In the genomic region with DNA sequence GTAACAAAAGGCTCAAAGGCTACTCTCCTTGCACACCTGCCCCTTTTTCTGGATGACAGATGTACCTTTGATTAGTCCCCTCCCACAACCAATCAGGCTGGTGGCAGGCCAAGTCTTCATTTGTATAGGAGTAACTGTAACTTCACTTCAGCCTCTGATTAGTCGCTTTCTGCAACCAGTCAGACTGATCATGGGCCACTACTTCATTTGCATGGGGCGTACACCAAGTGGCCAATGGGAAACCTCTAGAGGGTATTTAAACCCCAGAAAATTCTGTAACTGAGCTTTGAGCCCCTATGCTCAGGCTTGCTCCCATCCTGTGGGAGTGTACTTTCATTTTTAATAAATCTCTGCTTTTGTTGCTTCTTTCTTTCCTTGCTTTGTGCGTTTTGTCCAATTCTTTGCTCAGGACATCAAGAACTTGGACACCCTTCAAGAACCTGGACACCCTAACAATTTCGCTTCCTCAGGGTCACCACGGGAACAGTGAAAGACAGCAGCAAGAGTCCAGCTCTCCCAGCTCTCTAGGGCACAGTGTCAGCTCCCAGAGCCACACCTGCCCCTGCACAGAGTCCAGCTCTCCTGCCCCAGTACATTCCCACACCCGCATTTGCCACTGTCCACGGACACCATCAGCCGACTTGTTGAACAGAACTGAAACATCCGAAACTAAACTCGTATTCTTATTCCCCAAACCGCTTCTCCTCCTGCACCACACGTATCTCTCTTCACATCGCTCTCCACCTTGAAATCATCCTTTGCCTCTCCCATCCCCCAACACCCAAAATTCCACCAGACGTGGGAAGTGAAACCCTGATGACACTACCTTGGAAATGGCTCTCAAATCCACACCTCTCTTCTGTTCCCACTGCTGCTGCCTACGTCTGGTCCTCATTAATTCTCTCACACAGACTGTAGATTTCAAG, we compare ENCODE assay signal across 19 cellular contexts. TPM values are rescaled to one million over a fixed set of nuclear protein-coding genes. Genes with fewer than 3 reads are reported as not detected.
"Had no signal": no experiment of that assay in that cellular context is flagged by ENCODE, and none has a peak within 500 bp of the region (broad histone marks: within the 10 kb centered on the region; RNA-seq: fewer than 3 reads in every experiment).

No MANE protein-coding gene starts in this region.

- H3K79me2 ChIP-seq: parathyroid adenoma had no signal

- H2AFZ ChIP-seq: neural progenitor cell, parathyroid adenoma had no signal

- ATAC-seq: activated CD8-positive, alpha-beta T cell treated with anti-CD3 and anti-CD28 coated beads for 36 hours had no signal

- DNase-seq: activated CD4-positive, alpha-beta T cell treated with anti-CD3 and anti-CD28 coated beads for 4 hours; activated CD8-positive, alpha-beta memory T cell treated with anti-CD3 and anti-CD28 coated beads, Interleukin-2, amount 50 U/mL, for 48 hours; activated CD8-positive, alpha-beta T cell treated with anti-CD3 and anti-CD28 coated beads for 36 hours; activated naive CD8-positive, alpha-beta T cell treated with anti-CD3 and anti-CD28 coated beads, Interleukin-2, amount 10 ng/mL, durations not matched to agents 7 days and 5 days; anterior cingulate cortex; endodermal cell; erythroblast; hippocampal formation; retina; WERI-Rb-1 had no signal

- H3K27ac ChIP-seq: breast epithelium, neural progenitor cell, parathyroid adenoma, WERI-Rb-1 had no signal

- H3K27me3 ChIP-seq: breast epithelium, neural progenitor cell had no signal

- H3K36me3 ChIP-seq: breast epithelium, neural progenitor cell, WERI-Rb-1 had no signal

- H3K4me2 ChIP-seq: neural progenitor cell, smooth muscle cell had no signal

- H3K4me3 ChIP-seq: breast epithelium, neural progenitor cell, smooth muscle cell had no signal

- H3K4me1 ChIP-seq: breast epithelium, parathyroid adenoma had no signal

- H3K9me3 ChIP-seq: breast epithelium had no signal

RNA-seq across cellular contexts. Expression of a gene that starts 53.4 kb away (rescaled TPM):
- total RNA-seq: activated CD8-positive, alpha-beta T cell treated with anti-CD3 and anti-CD28 coated beads for 36 hours; activated naive CD8-positive, alpha-beta T cell treated with anti-CD3 and anti-CD28 coated beads, Interleukin-2, amount 10 ng/mL, durations not matched to agents 7 days and 5 days; chondrocyte; dermis microvascular lymphatic vessel endothelial cell; mesothelial cell of epicardium; myocyte; smooth muscle cell; urinary bladder had no signal
